1 cellular context compared by ENCODE assay signal in the genomic region with DNA sequence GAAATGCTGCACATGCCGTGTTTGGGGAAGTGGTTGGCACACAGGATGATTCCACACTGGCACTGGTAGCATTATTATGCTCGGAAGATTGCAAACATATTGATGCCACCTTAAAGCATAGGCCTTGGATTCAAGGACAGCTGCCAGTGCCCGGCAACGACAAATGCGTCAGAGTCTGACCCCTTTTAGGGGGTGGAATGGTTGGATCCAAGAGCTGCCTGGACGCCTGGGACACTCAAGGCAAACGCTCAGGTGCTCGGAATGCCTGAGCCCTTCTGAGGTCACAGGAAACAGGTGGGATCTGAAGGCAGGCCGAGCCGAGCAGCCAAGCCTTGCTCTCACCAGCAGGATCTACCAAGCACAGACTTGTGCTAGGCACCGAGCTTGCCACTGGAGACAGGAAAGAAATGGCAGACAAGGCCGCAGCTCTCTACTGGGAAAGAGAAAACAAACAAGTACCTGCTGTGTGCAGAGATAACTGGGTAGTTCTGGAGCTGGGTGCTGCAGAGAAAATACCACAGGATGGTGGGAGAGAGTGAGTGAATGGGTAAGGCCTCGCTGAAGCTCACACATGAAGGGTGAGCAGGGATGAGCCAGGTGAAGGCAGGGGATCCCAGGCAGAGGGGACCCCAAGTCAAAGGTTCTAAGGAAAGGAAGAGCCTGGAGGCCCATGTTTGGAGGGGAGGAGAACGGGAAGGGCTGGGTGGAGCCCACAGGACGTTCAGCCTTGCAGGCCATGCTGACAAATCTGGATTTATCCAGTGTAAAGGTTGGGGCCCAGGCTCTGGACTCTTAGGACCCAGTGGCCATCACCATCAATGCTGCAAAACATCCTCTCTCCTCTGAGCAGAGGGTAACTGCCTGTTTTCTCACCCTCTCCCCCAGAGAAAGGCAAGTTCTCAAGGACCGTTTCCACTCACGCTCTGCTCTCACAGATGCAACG.
TF ChIP-seq lines count a peak whose summit lies in the region.

No MANE protein-coding gene starts in this region.

TF ChIP-seq in IMR-90, 13 proteins besides CTCF, POLR2A, EP300 and RAD21:
- TF ChIP-seq ELK1 (IDR thresholded peaks at IDR 0.05; ENCODE audit: borderline replicate concordance, low read depth, low read length) (no peak), CHD1 (IDR thresholded peaks at IDR 0.05; ENCODE audit: low read depth, low read length) (no peak), FOS (IDR thresholded peaks at IDR 0.05; ENCODE audit: low read depth, low read length) (no peak), RCOR1 (IDR thresholded peaks at IDR 0.05; ENCODE audit: insufficient replicate concordance, low read length) (no peak), SMC3 (IDR thresholded peaks at IDR 0.05; ENCODE audit: low read depth, low read length) (no peak), RFX5 (IDR thresholded peaks at IDR 0.05; ENCODE audit: low read depth, low read length) (no peak), BHLHE40 (IDR thresholded peaks at IDR 0.05; ENCODE audit: low read depth, low read length) (no peak), MXI1 (IDR thresholded peaks at IDR 0.05; ENCODE audit: borderline replicate concordance, low read depth, low read length) (no peak), USF2 (IDR thresholded peaks at IDR 0.05; ENCODE audit: low read depth, low read length) (no peak), MAFK (IDR thresholded peaks at IDR 0.05; ENCODE audit: low read depth, low read length) (no peak)
